ENCODE assay signal across 9 cellular contexts in the genomic region with DNA sequence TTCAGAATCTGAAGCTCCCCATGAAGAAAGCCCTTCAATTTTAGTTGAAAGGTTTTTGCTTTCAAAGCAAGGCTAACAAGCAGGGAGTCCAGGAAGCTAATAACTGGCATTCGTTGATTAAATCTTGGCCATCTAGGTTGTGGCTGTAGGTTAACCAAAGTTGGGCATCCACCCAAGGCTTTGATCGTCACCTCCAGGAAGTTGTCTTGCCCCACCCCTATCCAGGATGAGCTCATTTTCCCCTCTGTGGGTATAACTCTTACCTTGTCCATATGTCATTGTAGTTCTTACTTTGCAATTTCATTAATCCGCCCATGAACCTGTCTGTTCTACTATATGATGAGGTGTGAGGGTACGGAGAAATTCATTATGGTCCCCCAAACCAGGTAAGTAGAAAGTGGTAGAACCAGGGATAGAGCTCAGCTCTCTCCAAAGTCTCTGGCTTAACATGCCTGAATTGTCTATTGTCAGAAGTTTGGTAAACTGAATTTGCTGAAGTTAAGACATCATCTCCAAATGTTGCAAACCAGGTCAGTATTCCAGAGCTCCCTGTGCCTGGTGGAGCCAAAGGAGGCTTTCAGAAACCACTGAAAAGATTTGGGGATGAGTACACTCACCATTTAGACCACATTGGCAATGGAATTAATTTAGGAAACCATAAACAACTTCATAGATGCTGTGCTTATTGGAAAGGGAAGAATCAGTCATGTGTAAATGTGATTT.
DNase-seq lines count a peak whose midpoint lies in the region; ATAC-seq and TF ChIP-seq lines count a peak whose summit lies in the region.
"Had no signal": no experiment of that assay in that cellular context is flagged by ENCODE, and none has a peak within 500 bp of the region (broad histone marks: within the 10 kb centered on the region; RNA-seq: fewer than 3 reads in every experiment).

No MANE protein-coding gene starts in this region.

- ATAC-seq in activated T-cell treated with anti-CD3 and anti-CD28 coated beads, Interleukin-2, amount 50 U/mL, for 4 hours = peak; percentile 42 to 61
- ATAC-seq in HG03342 (IDR thresholded peaks at IDR 0.05; ENCODE audit: unreplicated experiment) = no peak

- peak; percentile 39 to 50 for DNase-seq in activated CD8-positive, alpha-beta memory T cell treated with anti-CD3 and anti-CD28 coated beads for 1 hour (ENCODE audit: extremely low read depth in 1 of 2, low read depth in 1 of 2)
- DNase-seq in activated CD8-positive, alpha-beta memory T cell treated with anti-CD3 and anti-CD28 coated beads for 24 hours = no peak
- peak; percentile 62 for DNase-seq in activated T-cell treated with anti-CD3 and anti-CD28 coated beads, Interleukin-2, amount 50 U/mL, for 4 hours
- peak; percentile 72 for DNase-seq in kidney epithelial cell (ENCODE audit: low read depth)
- peak; percentile 68 for DNase-seq in transverse colon
- DNase-seq in NCI-H2081 treated with DMSO at 0.1 percent for 48 hours (lab: John Stamatoyannopoulos, UW) = no peak
- DNase-seq in NCI-H2171 (lab: John Stamatoyannopoulos, UW) = no peak
- DNase-seq: NCI-H1417 treated with DMSO at 0.1 percent for 48 hours had no signal

- in situ Hi-C loops in transverse colon (cut with MboI; ENCODE audit: low pct_ligation_motif_present in 1 of 4, low pct_unique_long_range_greater_than_20kb in 1 of 4, low sequenced_read_pairs in 3 of 4) = loop anchor here in 1 of 4 donors (10.0 kb wide), 1 partner anchor 241 kb away; no protein-coding TSS in a partner anchor

- H3K4me3 ChIP-seq in kidney epithelial cell (ENCODE audit: low read depth, low read length) (no peak overlapping the region), transverse colon (no peak overlapping the region)

- peaks cover 20% of the 10 kb centered on the region for H3K9me3 Mint-ChIP-seq in activated T-cell treated with anti-CD3 and anti-CD28 coated beads, Interleukin-2, amount 50 U/mL, for 4 hours

- intact Hi-C loops in transverse colon (cut with DNase I; ENCODE audit: low total_unique reads) = no loop called here

- no peaks in the 10 kb centered on the region for H3K27me3 ChIP-seq in kidney epithelial cell (ENCODE audit: control insufficient read depth, insufficient read depth, low read length)
- H3K27me3 ChIP-seq in transverse colon = no peaks in the 10 kb centered on the region

- peaks cover 24% of the 10 kb centered on the region for H3K36me3 Mint-ChIP-seq in activated T-cell treated with anti-CD3 and anti-CD28 coated beads, Interleukin-2, amount 50 U/mL, for 4 hours (ENCODE audit: insufficient read depth)

- TF ChIP-seq CTCF in kidney epithelial cell (IDR thresholded peaks at IDR 0.05; ENCODE audit: insufficient read depth, low read length, poor library complexity, severe bottlenecking) (no peak), transverse colon (IDR thresholded peaks at IDR 0.05) (no peak)

- peaks cover 0 to 31% (median 3%) of the 10 kb centered on the region in 4 donors for H3K4me1 ChIP-seq in transverse colon

- no peak overlapping the region for H3K27ac ChIP-seq in transverse colon

- no peak overlapping the region for H3K4me3 Mint-ChIP-seq in activated T-cell treated with anti-CD3 and anti-CD28 coated beads, Interleukin-2, amount 50 U/mL, for 4 hours

- no peak for TF ChIP-seq POLR2A in transverse colon (IDR thresholded peaks at IDR 0.05)

- H3K9me3 ChIP-seq in transverse colon = no peaks in the 10 kb centered on the region

- whole genome bisulfite sequencing in transverse colon (ENCODE audit: low coverage in 1 of 2), 2 donors = 54% methylated on average over 4 of the region's 4 CpGs; no CpG with 5 or more reads in 1 of the 2 donors

- H3K27me3 Mint-ChIP-seq in activated T-cell treated with anti-CD3 and anti-CD28 coated beads, Interleukin-2, amount 50 U/mL, for 4 hours (ENCODE audit: low read depth) = no peaks in the 10 kb centered on the region

- no peak for TF ChIP-seq EP300 in transverse colon (IDR thresholded peaks at IDR 0.05; ENCODE audit: low read depth)

- H3K36me3 ChIP-seq in kidney epithelial cell (ENCODE audit: control insufficient read depth, insufficient read depth, low read length) (no peaks in the 10 kb centered on the region), transverse colon (no peaks in the 10 kb centered on the region)

- peaks cover 66% of the 10 kb centered on the region for H3K4me1 Mint-ChIP-seq in activated T-cell treated with anti-CD3 and anti-CD28 coated beads, Interleukin-2, amount 50 U/mL, for 4 hours (ENCODE audit: low read depth)

Comparison
In these comparisons a context has a peak if more than half of its experiments do, and no peak if none do; other contexts are left out.
1. DNase-seq: peak in activated CD8-positive, alpha-beta memory T cell treated with anti-CD3 and anti-CD28 coated beads for 1 hour (2 of 2), activated T-cell treated with anti-CD3 and anti-CD28 coated beads, Interleukin-2, amount 50 U/mL, for 4 hours (single experiment), kidney epithelial cell (single experiment) and transverse colon (single experiment); none in activated CD8-positive, alpha-beta memory T cell treated with anti-CD3 and anti-CD28 coated beads for 24 hours (single experiment), NCI-H2081 treated with DMSO at 0.1 percent for 48 hours (single experiment) and NCI-H2171 (single experiment).